ENCODE assay signal across 8 cellular contexts in the genomic region with DNA sequence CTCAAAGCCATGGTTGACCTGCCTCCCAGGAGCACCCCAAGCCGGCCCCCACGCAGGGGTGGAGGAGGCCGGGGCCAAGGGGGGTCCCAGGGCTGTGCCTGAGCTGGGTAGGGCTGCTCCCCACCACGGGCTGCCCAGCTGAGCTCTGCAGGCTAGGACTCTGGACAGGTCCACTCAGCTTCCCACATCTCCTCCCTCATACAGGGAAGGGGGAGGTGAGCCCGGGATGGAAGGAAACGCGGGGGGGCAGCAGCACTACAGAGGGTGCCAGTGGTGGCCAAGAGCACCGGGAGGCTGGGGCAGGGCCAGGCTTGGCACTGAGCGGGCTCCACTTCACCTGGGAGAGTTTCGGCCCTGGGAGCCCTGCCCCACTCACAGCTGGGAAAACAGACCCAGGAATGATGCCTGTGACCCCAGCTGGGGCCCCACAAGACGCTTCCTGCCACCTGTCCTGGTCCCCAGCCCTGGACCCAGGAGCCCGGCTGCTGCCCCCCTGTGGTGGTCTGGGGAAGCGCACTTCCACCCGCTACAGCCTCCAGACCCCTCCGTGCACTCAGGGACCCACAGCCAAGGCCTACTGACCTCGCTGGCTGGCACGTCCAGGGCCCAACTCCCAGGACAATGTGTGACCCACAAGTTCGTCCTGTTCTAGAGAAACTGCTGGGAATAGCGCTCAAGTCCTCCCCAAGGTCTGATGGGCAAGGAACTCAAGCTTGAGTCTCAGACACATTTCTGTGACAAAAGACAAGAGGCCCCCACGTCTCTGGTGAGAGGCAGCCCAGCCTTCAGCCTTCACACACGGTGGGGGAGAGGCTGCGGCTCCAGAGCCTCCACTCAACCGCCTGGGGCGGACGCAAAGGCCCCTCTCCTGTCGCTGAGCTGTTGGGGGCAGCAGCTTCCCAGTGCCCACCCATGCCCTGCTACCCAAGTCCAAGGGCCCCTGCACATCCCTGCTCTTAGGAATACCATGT. TPM values are rescaled to one million over a fixed set of nuclear protein-coding genes. Genes with fewer than 3 reads are reported as not detected.
DNase-seq lines count a peak whose midpoint lies in the region; ATAC-seq and TF ChIP-seq lines count a peak whose summit lies in the region.

No MANE protein-coding gene starts in this region.

- peaks cover 0 to 45% (median 26%) of the 10 kb centered on the region in 4 donors for H3K4me1 ChIP-seq in tibial nerve

- peak; percentile 97 for TF ChIP-seq CTCF in AG09309 (IDR thresholded peaks at IDR 0.05; ENCODE audit: control insufficient read depth, insufficient read depth, low read depth, low read length, missing control alignments)
- TF ChIP-seq CTCF in osteocyte (IDR thresholded peaks at IDR 0.05), result peak; percentile 95
- TF ChIP-seq CTCF in tibial nerve (IDR thresholded peaks at IDR 0.05), result peak; percentile 90 to 99 (median 95)

- peaks cover 0 to 18% (median 7%) of the 10 kb centered on the region in 3 donors for H3K36me3 ChIP-seq in tibial nerve

- TF ChIP-seq EP300 in tibial nerve (IDR thresholded peaks at IDR 0.05), result no peak

- ATAC-seq in GM21360 (IDR thresholded peaks at IDR 0.05; ENCODE audit: unreplicated experiment) (peak; percentile 28), esophagus mucosa (peak; percentile 29), HG03469 (IDR thresholded peaks at IDR 0.05; ENCODE audit: unreplicated experiment) (no peak)

- H3K27me3 Mint-ChIP-seq in osteocyte (ENCODE audit: unreplicated experiment), result no peaks in the 10 kb centered on the region

- peak overlapping the region; percentile 48 for H3K4me3 Mint-ChIP-seq in osteocyte (ENCODE audit: unreplicated experiment)

- no peaks in the 10 kb centered on the region for H3K9me3 Mint-ChIP-seq in osteocyte (ENCODE audit: unreplicated experiment)

- H3K9me3 ChIP-seq in tibial nerve, result no peaks in the 10 kb centered on the region

- peak overlapping the region in 3 of 4 donors; percentile 23 to 78 (median 42) for H3K27ac ChIP-seq in tibial nerve

- no peaks in the 10 kb centered on the region for H3K27me3 ChIP-seq in tibial nerve

- H3K36me3 Mint-ChIP-seq in osteocyte (ENCODE audit: unreplicated experiment), result peaks cover 3% of the 10 kb centered on the region

- H3K4me3 ChIP-seq in AG09309 (ENCODE audit: control insufficient read depth, low read depth, low read length) (no peak overlapping the region), tibial nerve (no peak overlapping the region)

- H3K4me1 Mint-ChIP-seq in osteocyte (ENCODE audit: unreplicated experiment), result peaks cover 23% of the 10 kb centered on the region

- DNase-seq in AG09309 (ENCODE audit: low read depth), result no peak
- peak; percentile 55 for DNase-seq in NOMO-1 treated with DMSO at 0.1 percent for 48 hours (lab: John Stamatoyannopoulos, UW; ENCODE audit: unreplicated experiment)
- DNase-seq in activated CD8-positive, alpha-beta memory T cell treated with anti-CD3 and anti-CD28 coated beads, Interleukin-2, amount 50 U/mL, for 48 hours, result peak; percentile 95
- peak; percentile 94 for DNase-seq in osteocyte (ENCODE audit: extremely low spot score, unreplicated experiment)
- peak in 1 of 2 donors; percentile 71 for DNase-seq in tibial nerve (ENCODE audit: low spot score in 2 of 2)

- WGBS in tibial nerve, 2 donors, result 20 to 37% methylated on average over 14 to 21 of the region's 26 CpGs

- H3K27ac Mint-ChIP-seq in osteocyte (ENCODE audit: unreplicated experiment), result no peak overlapping the region

- no peak for TF ChIP-seq POLR2A in tibial nerve (IDR thresholded peaks at IDR 0.05)

RNA-seq across cellular contexts. Expression of a gene that starts 3.0 kb away (rescaled TPM):
- 117 TPM for total RNA-seq in esophagus mucosa
- 116 and 120 TPM in 2 replicates for total RNA-seq in osteocyte
- 100 to 1,000 TPM in 3 of 4 donors, 10 to 100 TPM in 1; 63.9 to 128 (median 105) TPM for total RNA-seq in tibial nerve

RNA-seq across cellular contexts. Expression of a gene that starts 13.7 kb away (rescaled TPM):
- 2.0 TPM for total RNA-seq in esophagus mucosa
- total RNA-seq in osteocyte, result 440 and 449 TPM in 2 replicates
- 100 to 1,000 TPM; 351 to 659 (median 448) TPM for total RNA-seq in tibial nerve

RNA-seq across cellular contexts. Expression of a gene that starts 22.8 kb away (rescaled TPM):
- total RNA-seq in esophagus mucosa (48.5 TPM), osteocyte (92.9 and 95.7 TPM in 2 replicates), tibial nerve (100 to 1,000 TPM; 130 to 191 (median 144) TPM)

RNA-seq across cellular contexts. Expression of a gene that starts 27.1 kb away (rescaled TPM):
- total RNA-seq in esophagus mucosa (58.3 TPM), osteocyte (262 and 272 TPM in 2 replicates), tibial nerve (100 to 1,000 TPM; 311 to 362 (median 339) TPM)

RNA-seq across cellular contexts. Expression of a gene that starts 35.1 kb away (rescaled TPM):
- total RNA-seq in esophagus mucosa (89.2 TPM), osteocyte (82.1 and 86.9 TPM in 2 replicates), tibial nerve (100 to 1,000 TPM in 3 of 4 donors, 10 to 100 TPM in 1; 84.9 to 165 (median 139) TPM)

Comparison
In these comparisons a context has a peak if more than half of its experiments do, and no peak if none do; other contexts are left out.
1. RNA of a gene that starts 13.7 kb away (total RNA-seq): 351 to 659 TPM in tibial nerve and 440 to 449 TPM in osteocyte; 2.0 TPM in esophagus mucosa (single experiment); every median in the first group is over 100 times any median in the second.
2. Peak in every context shown above with its lines, with median percentiles within 50 percentile points of each other: CTCF ChIP-seq.